Comparison of ENCODE assay signal across 26 cellular contexts in the genomic region with DNA sequence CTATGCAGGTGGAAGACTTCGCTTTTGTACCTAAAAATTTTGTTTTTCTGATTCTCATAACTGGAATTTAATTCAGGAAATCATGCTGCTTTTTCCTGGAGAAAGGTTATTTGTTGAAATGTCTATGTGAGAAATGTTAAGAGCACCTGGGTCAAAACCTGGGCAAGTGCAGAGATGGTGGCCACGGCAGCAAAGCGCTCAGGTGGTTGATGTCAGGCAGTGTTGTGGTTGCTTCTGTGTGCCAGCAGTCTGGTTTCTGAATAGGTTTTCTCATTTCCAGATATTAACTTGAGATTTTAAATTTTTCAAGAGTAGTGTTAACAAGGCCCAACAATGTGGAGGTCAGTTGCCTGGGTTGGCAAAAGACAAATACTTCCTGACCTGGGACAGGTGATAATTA.
DNase-seq lines count a peak whose midpoint lies in the region; ATAC-seq and TF ChIP-seq lines count a peak whose summit lies in the region.
"Had no signal": no experiment of that assay in that cellular context is flagged by ENCODE, and none has a peak within 500 bp of the region (broad histone marks: within the 10 kb centered on the region; RNA-seq: fewer than 3 reads in every experiment).

No MANE protein-coding gene starts in this region.

- H3K9me3 ChIP-seq in mesenchymal stem cell (ENCODE audit: control insufficient read depth, low read length) (no peaks in the 10 kb centered on the region), testis (no peaks in the 10 kb centered on the region), PC-9 (ENCODE audit: insufficient read depth, low read depth) (no peaks in the 10 kb centered on the region)
- H3K9me3 ChIP-seq: HAP-1, pancreas, sigmoid colon had no signal

- no peaks in the 10 kb centered on the region for H3K9me2 ChIP-seq in PC-9 (ENCODE audit: insufficient read depth)

- ATAC-seq in activated T-cell treated with anti-CD3 and anti-CD28 coated beads, Interleukin-2, amount 50 U/mL, for 72 hours (replicated peaks in 1 of 2), result no peak
- no peak for ATAC-seq in activated T-cell treated with anti-CD3 and anti-CD28 coated beads, Interleukin-2, amount 50 U/mL, for 4 hours
- no peak for ATAC-seq in activated T-helper 17 cell treated with anti-CD3 and anti-CD28 coated beads, Interleukin-2, amount 50 U/mL, for 72 hours (replicated peaks)
- no peak for ATAC-seq in activated CD4-positive, alpha-beta T cell treated with anti-CD3 and anti-CD28 coated beads for 36 hours
- ATAC-seq: pancreas had no signal

- POLR2A ChIA-PET in PC-9 (lab: Charles Lee; ENCODE audit: unreplicated experiment), result no interaction called here
- POLR2A ChIA-PET in activated CD4-positive, alpha-beta T cell treated with anti-CD3 and anti-CD28 coated beads for 36 hours (lab: Charles Lee), result no interaction called here

- H2BK120ac ChIP-seq in mesenchymal stem cell (ENCODE audit: low read depth, low read length), result no peak overlapping the region

- H4K91ac ChIP-seq in mesenchymal stem cell (ENCODE audit: low read length), result no peak overlapping the region

- no peaks in the 10 kb centered on the region for H3K79me2 ChIP-seq in PC-9 (ENCODE audit: low read depth)

- H2BK15ac ChIP-seq in mesenchymal stem cell (ENCODE audit: low read depth, poor library complexity, severe bottlenecking), result peak overlapping the region; percentile 33

- no peak overlapping the region for H3K27ac ChIP-seq in mesenchymal stem cell (ENCODE audit: low read length, poor library complexity, severe bottlenecking)
- peak overlapping the region; percentile 83 to 85 for H3K27ac ChIP-seq in testis
- H3K27ac ChIP-seq in PC-9, result no peak overlapping the region
- H3K27ac ChIP-seq: 22Rv1, epithelial cell of prostate, sigmoid colon had no signal

- no peaks in the 10 kb centered on the region for H3F3A ChIP-seq in PC-9 (ENCODE audit: insufficient read depth, low read depth)

- TF ChIP-seq POLR2A in testis (IDR thresholded peaks at IDR 0.05), result no peak

- CTCF ChIA-PET in PC-9 (lab: Charles Lee), result no interaction called here
- CTCF ChIA-PET in activated CD4-positive, alpha-beta T cell treated with anti-CD3 and anti-CD28 coated beads for 36 hours (lab: Charles Lee), result no interaction called here

- H3K27ac Mint-ChIP-seq in activated T-cell treated with anti-CD3 and anti-CD28 coated beads, Interleukin-2, amount 50 U/mL, for 72 hours, result peak overlapping the region; percentile 25
- H3K27ac Mint-ChIP-seq in activated T-helper 17 cell treated with anti-CD3 and anti-CD28 coated beads, Interleukin-2, amount 50 U/mL, for 72 hours, result peak overlapping the region; percentile 91
- no peak overlapping the region for H3K27ac Mint-ChIP-seq in activated CD4-positive, alpha-beta T cell treated with anti-CD3 and anti-CD28 coated beads for 36 hours
- H3K27ac Mint-ChIP-seq: activated naive CD4-positive, alpha-beta T cell treated with anti-CD3 and anti-CD28 coated beads for 36 hours; activated T-cell treated with anti-CD3 and anti-CD28 coated beads, Interleukin-2, amount 50 U/mL, for 24 hours had no signal

- H2BK12ac ChIP-seq in mesenchymal stem cell (ENCODE audit: low read length in 2 of 2), result peak overlapping the region in 1 of 2 experiments; percentile 2

- no peak overlapping the region for H3K9ac ChIP-seq in mesenchymal stem cell (ENCODE audit: low read length)

- H2AK5ac ChIP-seq in mesenchymal stem cell (ENCODE audit: low read length, severe bottlenecking), result no peak overlapping the region

- H3K18ac ChIP-seq in mesenchymal stem cell (ENCODE audit: low read depth in 1 of 2, low read length in 2 of 2), result no peak overlapping the region

- H3K36me3 Mint-ChIP-seq in activated T-cell treated with anti-CD3 and anti-CD28 coated beads, Interleukin-2, amount 50 U/mL, for 72 hours (ENCODE audit: insufficient read depth in 2 of 2), result no peaks in the 10 kb centered on the region
- H3K36me3 Mint-ChIP-seq in activated T-cell treated with anti-CD3 and anti-CD28 coated beads, Interleukin-2, amount 50 U/mL, for 4 hours (ENCODE audit: insufficient read depth), result peaks cover 3% of the 10 kb centered on the region
- H3K36me3 Mint-ChIP-seq in activated T-helper 17 cell treated with anti-CD3 and anti-CD28 coated beads, Interleukin-2, amount 50 U/mL, for 72 hours (ENCODE audit: low read depth), result peaks cover 19% of the 10 kb centered on the region
- H3K36me3 Mint-ChIP-seq in activated CD4-positive, alpha-beta T cell treated with anti-CD3 and anti-CD28 coated beads for 36 hours (ENCODE audit: low read depth), result no peaks in the 10 kb centered on the region

- H3K4me3 ChIP-seq in mesenchymal stem cell (ENCODE audit: insufficient read depth in 1 of 2, low read depth in 1 of 2, low read length in 2 of 2) (no peak overlapping the region), testis (no peak overlapping the region), PC-9 (no peak overlapping the region)
- H3K4me3 ChIP-seq: HAP-1 had no signal

- no peak overlapping the region for H3K4me3 Mint-ChIP-seq in activated T-cell treated with anti-CD3 and anti-CD28 coated beads, Interleukin-2, amount 50 U/mL, for 72 hours
- H3K4me3 Mint-ChIP-seq in activated T-cell treated with anti-CD3 and anti-CD28 coated beads, Interleukin-2, amount 50 U/mL, for 4 hours, result no peak overlapping the region
- H3K4me3 Mint-ChIP-seq in activated T-helper 17 cell treated with anti-CD3 and anti-CD28 coated beads, Interleukin-2, amount 50 U/mL, for 72 hours, result peak overlapping the region; percentile 73
- H3K4me3 Mint-ChIP-seq in activated CD4-positive, alpha-beta T cell treated with anti-CD3 and anti-CD28 coated beads for 36 hours, result no peak overlapping the region
- H3K4me3 Mint-ChIP-seq: activated T-cell treated with anti-CD3 and anti-CD28 coated beads, Interleukin-2, amount 50 U/mL, for 24 hours had no signal

- H3K14ac ChIP-seq in mesenchymal stem cell (ENCODE audit: low read length in 2 of 2), result no peak overlapping the region

- DNase-seq in activated T-cell treated with anti-CD3 and anti-CD28 coated beads, Interleukin-2, amount 50 U/mL, for 72 hours, result no peak
- DNase-seq in activated T-cell treated with anti-CD3 and anti-CD28 coated beads, Interleukin-2, amount 50 U/mL, for 4 hours, result no peak
- DNase-seq in mesenchymal stem cell, result no peak
- DNase-seq in testis, result no peak
- DNase-seq in PC-9, result no peak
- DNase-seq in activated CD4-positive, alpha-beta T cell treated with anti-CD3 and anti-CD28 coated beads for 36 hours, result no peak
- DNase-seq in nucleus accumbens (lab: John Stamatoyannopoulos, UW), result no peak
- DNase-seq: activated CD4-positive, CD25-positive, alpha-beta regulatory T cell; activated CD8-positive, alpha-beta memory T cell treated with anti-CD3 and anti-CD28 coated beads for 24 hours; activated naive CD4-positive, alpha-beta T cell treated with anti-CD3 and anti-CD28 coated beads for 36 hours; activated T-cell treated with anti-CD3 and anti-CD28 coated beads, Interleukin-2, amount 50 U/mL, for 24 hours; amygdala; central memory CD4-positive, alpha-beta T cell; DMS53; GF-D8; mesendoderm; MM.1S; NCI-H1436; NCI-H526 treated with DMSO at 0.1 percent for 48 hours; pancreas; sigmoid colon; T-helper 9 cell had no signal

- no peaks in the 10 kb centered on the region for H4K20me1 ChIP-seq in PC-9 (ENCODE audit: insufficient read depth)

- H3K4me1 ChIP-seq in mesenchymal stem cell (ENCODE audit: control insufficient read depth, insufficient read depth, low read depth, low read length) (peaks cover 8% of the 10 kb centered on the region), testis (peaks cover 56% of the 10 kb centered on the region), PC-9 (replicated peaks; ENCODE audit: insufficient read depth) (peaks cover 13% of the 10 kb centered on the region)

- no peak overlapping the region for H3K4ac ChIP-seq in mesenchymal stem cell (ENCODE audit: low read depth in 1 of 2, low read length in 2 of 2)

- H3K9me3 Mint-ChIP-seq in activated T-cell treated with anti-CD3 and anti-CD28 coated beads, Interleukin-2, amount 50 U/mL, for 72 hours, result no peaks in the 10 kb centered on the region
- no peaks in the 10 kb centered on the region for H3K9me3 Mint-ChIP-seq in activated T-cell treated with anti-CD3 and anti-CD28 coated beads, Interleukin-2, amount 50 U/mL, for 4 hours
- H3K9me3 Mint-ChIP-seq in activated T-helper 17 cell treated with anti-CD3 and anti-CD28 coated beads, Interleukin-2, amount 50 U/mL, for 72 hours, result no peaks in the 10 kb centered on the region
- H3K9me3 Mint-ChIP-seq in activated CD4-positive, alpha-beta T cell treated with anti-CD3 and anti-CD28 coated beads for 36 hours (ENCODE audit: low read depth), result no peaks in the 10 kb centered on the region
- H3K9me3 Mint-ChIP-seq: activated naive CD4-positive, alpha-beta T cell treated with anti-CD3 and anti-CD28 coated beads for 36 hours; activated T-cell treated with anti-CD3 and anti-CD28 coated beads, Interleukin-2, amount 50 U/mL, for 24 hours had no signal

- H3K4me1 Mint-ChIP-seq in activated T-cell treated with anti-CD3 and anti-CD28 coated beads, Interleukin-2, amount 50 U/mL, for 72 hours (ENCODE audit: low read depth), result peaks cover 33% of the 10 kb centered on the region
- peaks cover 36% of the 10 kb centered on the region for H3K4me1 Mint-ChIP-seq in activated T-cell treated with anti-CD3 and anti-CD28 coated beads, Interleukin-2, amount 50 U/mL, for 4 hours (ENCODE audit: low read depth)
- peaks cover 26% of the 10 kb centered on the region for H3K4me1 Mint-ChIP-seq in activated T-helper 17 cell treated with anti-CD3 and anti-CD28 coated beads, Interleukin-2, amount 50 U/mL, for 72 hours
- H3K4me1 Mint-ChIP-seq in activated CD4-positive, alpha-beta T cell treated with anti-CD3 and anti-CD28 coated beads for 36 hours, result peaks cover 33% of the 10 kb centered on the region

- no peak overlapping the region for H4K8ac ChIP-seq in mesenchymal stem cell (ENCODE audit: low read length)

- H3K4me2 ChIP-seq in mesenchymal stem cell (ENCODE audit: low read length, poor library complexity, severe bottlenecking) (no peak overlapping the region), PC-9 (no peak overlapping the region)

- no TSS peak for BruUV-seq in PC-9 (replicated peaks; lab: Mats Ljungman, UMichigan)

- intact Hi-C loops in testis (cut with DNase I; ENCODE audit: low total_unique reads) (no loop called here), PC-9 (cut with micrococcal nuclease; ENCODE audit: unreplicated experiment) (no loop called here)
- intact Hi-C loops in activated CD4-positive, alpha-beta T cell treated with anti-CD3 and anti-CD28 coated beads for 36 hours (cut with DNase I, micrococcal nuclease), result no loop called here

- no peaks in the 10 kb centered on the region for H3K27me3 Mint-ChIP-seq in activated T-cell treated with anti-CD3 and anti-CD28 coated beads, Interleukin-2, amount 50 U/mL, for 72 hours (ENCODE audit: low read depth)
- no peaks in the 10 kb centered on the region for H3K27me3 Mint-ChIP-seq in activated T-cell treated with anti-CD3 and anti-CD28 coated beads, Interleukin-2, amount 50 U/mL, for 4 hours (ENCODE audit: low read depth)
- no peaks in the 10 kb centered on the region for H3K27me3 Mint-ChIP-seq in activated T-helper 17 cell treated with anti-CD3 and anti-CD28 coated beads, Interleukin-2, amount 50 U/mL, for 72 hours
- no peaks in the 10 kb centered on the region for H3K27me3 Mint-ChIP-seq in activated CD4-positive, alpha-beta T cell treated with anti-CD3 and anti-CD28 coated beads for 36 hours
- H3K27me3 Mint-ChIP-seq: activated T-cell treated with anti-CD3 and anti-CD28 coated beads, Interleukin-2, amount 50 U/mL, for 24 hours had no signal

- H2AFZ ChIP-seq in mesenchymal stem cell (ENCODE audit: low read depth, low read length) (no peak overlapping the region), PC-9 (no peak overlapping the region)

- H3K23ac ChIP-seq in mesenchymal stem cell (ENCODE audit: low read length in 2 of 2), result no peak overlapping the region

- H3K27me3 ChIP-seq in mesenchymal stem cell (ENCODE audit: control insufficient read depth in 1 of 2, insufficient read depth in 1 of 2, low read length in 2 of 2) (no peaks in the 10 kb centered on the region), testis (no peaks in the 10 kb centered on the region), PC-9 (ENCODE audit: insufficient read depth, low read depth) (no peaks in the 10 kb centered on the region)
- H3K27me3 ChIP-seq: pancreas, sigmoid colon had no signal

- 89% methylated on average over 3 of the region's 3 CpGs for WGBS in mesenchymal stem cell
- 56 to 75% methylated on average over 3 of the region's 3 CpGs for whole genome bisulfite sequencing in testis, 2 donors

- TF ChIP-seq CTCF in testis (IDR thresholded peaks at IDR 0.05), result no peak
- no peak for TF ChIP-seq CTCF in PC-9 (conservative IDR thresholded peaks at IDR 0.05)

- no peak overlapping the region for H2BK5ac ChIP-seq in mesenchymal stem cell (ENCODE audit: low read depth, low read length, poor library complexity, severe bottlenecking)

- H3K36me3 ChIP-seq in mesenchymal stem cell (ENCODE audit: control insufficient read depth in 1 of 2, insufficient read depth in 2 of 2, low read depth in 1 of 2, low read length in 2 of 2) (peaks cover 0 to 4% of the 10 kb centered on the region in 2 experiments), testis (ENCODE audit: low read depth, missing control alignments) (no peaks in the 10 kb centered on the region), PC-9 (ENCODE audit: low read depth) (no peaks in the 10 kb centered on the region)
- H3K36me3 ChIP-seq: HAP-1, pancreas, sigmoid colon had no signal

- H3K79me1 ChIP-seq in mesenchymal stem cell (replicated peaks; ENCODE audit: low read length, poor library complexity, severe bottlenecking), result peaks cover 22% of the 10 kb centered on the region

Comparison
In these comparisons a context has a peak if more than half of its experiments do, and no peak if none do; other contexts are left out.
1. H3K27ac ChIP-seq: peak in testis (2 of 2); none in mesenchymal stem cell (single experiment) and PC-9 (single experiment).